In the genomic region with DNA sequence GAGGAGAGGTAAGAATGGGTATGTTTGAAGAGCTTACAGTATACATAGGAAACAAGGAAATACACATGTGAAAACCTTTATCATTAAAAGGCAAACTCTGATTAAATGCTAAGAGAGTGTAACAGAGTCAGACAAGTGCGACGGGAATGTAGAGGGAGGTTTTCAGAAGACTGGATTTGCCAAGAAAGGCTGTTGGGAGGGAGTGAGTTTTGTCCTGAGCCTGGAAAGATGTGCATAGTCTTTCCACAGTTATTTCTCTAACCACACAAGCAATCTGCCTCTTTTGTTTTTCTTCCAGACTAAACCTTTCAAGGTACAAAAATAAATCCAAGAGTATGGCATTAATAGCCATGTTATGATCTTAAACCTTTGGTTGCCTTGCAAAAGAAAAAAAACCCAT, we compare ENCODE assay signal across 18 cellular contexts.
DNase-seq lines count a peak whose midpoint lies in the region; ATAC-seq, FAIRE-seq and TF ChIP-seq lines count a peak whose summit lies in the region.
"Had no signal": no experiment of that assay in that cellular context is flagged by ENCODE, and none has a peak within 500 bp of the region (broad histone marks: within the 10 kb centered on the region; RNA-seq: fewer than 3 reads in every experiment).

No MANE protein-coding gene starts in this region.

- H4K20me1 ChIP-seq in astrocyte (ENCODE audit: insufficient read depth, low read length): no peaks in the 10 kb centered on the region
- H4K20me1 ChIP-seq: BLaER1 had no signal

- no peak overlapping the region for H3K4me3 Mint-ChIP-seq in astrocyte (ENCODE audit: unreplicated experiment)
- H3K4me3 Mint-ChIP-seq: CD14-positive monocyte; CD4-positive, alpha-beta memory T cell had no signal

- peaks cover 15% of the 10 kb centered on the region for H3K4me1 ChIP-seq in astrocyte (ENCODE audit: insufficient read depth, low read length)
- H3K4me1 ChIP-seq in sigmoid colon: no peaks in the 10 kb centered on the region
- H3K4me1 ChIP-seq: BLaER1 had no signal

- H3K4me1 Mint-ChIP-seq in astrocyte (ENCODE audit: low read depth, unreplicated experiment): peaks cover 13% of the 10 kb centered on the region
- H3K4me1 Mint-ChIP-seq: CD14-positive monocyte; CD4-positive, alpha-beta memory T cell had no signal

- no peaks in the 10 kb centered on the region for H3K79me2 ChIP-seq in astrocyte (ENCODE audit: insufficient read depth, low read length)

- no peaks in the 10 kb centered on the region for H3K36me3 ChIP-seq in astrocyte (ENCODE audit: insufficient read depth, low read length)
- no peaks in the 10 kb centered on the region for H3K36me3 ChIP-seq in sigmoid colon
- H3K36me3 ChIP-seq: BLaER1, HAP-1 had no signal

- no peak for ATAC-seq in HG03571 (IDR thresholded peaks at IDR 0.05; ENCODE audit: unreplicated experiment)
- ATAC-seq: GM12878 had no signal

- DNase-seq in AG10803 (ENCODE audit: low read depth): peak; percentile 53
- DNase-seq in AG20443 (ENCODE audit: low spot score): peak; percentile 32
- peak; percentile 42 for DNase-seq in astrocyte (ENCODE audit: low read depth)
- peak; percentile 18 for DNase-seq in renal cortical epithelial cell (ENCODE audit: low read depth)
- no peak for DNase-seq in sigmoid colon
- DNase-seq: ACHN; CD4-positive, alpha-beta memory T cell; DMS53; DND-41; EL had no signal

- no peaks in the 10 kb centered on the region for H3K9me3 ChIP-seq in astrocyte (ENCODE audit: insufficient read depth, low read depth, low read length)
- no peaks in the 10 kb centered on the region for H3K9me3 ChIP-seq in sigmoid colon
- H3K9me3 ChIP-seq: BLaER1, HAP-1 had no signal

- no peak for TF ChIP-seq EP300 in sigmoid colon (IDR thresholded peaks at IDR 0.05)

- no peak overlapping the region for H3K4me2 ChIP-seq in astrocyte (ENCODE audit: low read length)
- H3K4me2 ChIP-seq: BLaER1 had no signal

- H3K4me3 ChIP-seq in AG10803 (ENCODE audit: low read length): no peak overlapping the region
- no peak overlapping the region for H3K4me3 ChIP-seq in astrocyte (ENCODE audit: insufficient read depth, low read depth, low read length)
- H3K4me3 ChIP-seq in sigmoid colon: no peak overlapping the region
- H3K4me3 ChIP-seq: BLaER1, GM12878, GM23248, HAP-1 had no signal

- TF ChIP-seq POLR2A in sigmoid colon (IDR thresholded peaks at IDR 0.05): no peak

- H3K27me3 ChIP-seq in astrocyte (ENCODE audit: insufficient read depth, low read length) (no peaks in the 10 kb centered on the region), sigmoid colon (peaks cover 0 to 5% (median 0%) of the 10 kb centered on the region in 3 donors)
- H3K27me3 ChIP-seq: BLaER1 had no signal

- TF ChIP-seq CTCF in AG10803 (conservative IDR thresholded peaks at IDR 0.05; ENCODE audit: low read length) (no peak), astrocyte (IDR thresholded peaks at IDR 0.05; ENCODE audit: insufficient read depth, low read depth, low read length) (no peak), sigmoid colon (IDR thresholded peaks at IDR 0.05) (no peak)

- H3K9me3 Mint-ChIP-seq in astrocyte (ENCODE audit: unreplicated experiment): no peaks in the 10 kb centered on the region
- H3K9me3 Mint-ChIP-seq: CD14-positive monocyte; CD4-positive, alpha-beta memory T cell had no signal

- H3K36me3 Mint-ChIP-seq in astrocyte (ENCODE audit: low read depth, unreplicated experiment): no peaks in the 10 kb centered on the region
- H3K36me3 Mint-ChIP-seq: CD14-positive monocyte; CD4-positive, alpha-beta memory T cell had no signal

- H3K27ac ChIP-seq in astrocyte (ENCODE audit: low read depth, low read length) (no peak overlapping the region), sigmoid colon (no peak overlapping the region)
- H3K27ac ChIP-seq: BLaER1, GM23248 had no signal

- intact Hi-C loops in sigmoid colon (cut with DNase I): no loop called here

- H2AFZ ChIP-seq in astrocyte (ENCODE audit: low read depth, low read length): no peak overlapping the region
- H2AFZ ChIP-seq: GM23248 had no signal

- 71 to 80% methylated on average over 2 of the region's 2 CpGs for WGBS in sigmoid colon, 2 donors

- peaks cover 28% of the 10 kb centered on the region for H3K27me3 Mint-ChIP-seq in astrocyte (ENCODE audit: low read depth, unreplicated experiment)

- no peak overlapping the region for H3K9ac ChIP-seq in astrocyte (ENCODE audit: low read length)
- H3K9ac ChIP-seq: BLaER1, GM23248 had no signal

- H3K27ac Mint-ChIP-seq in astrocyte (ENCODE audit: unreplicated experiment): no peak overlapping the region
- H3K27ac Mint-ChIP-seq: CD14-positive monocyte had no signal

- no peak for FAIRE-seq in astrocyte (lab: Jason Lieb, UNC)
- FAIRE-seq: A204.1, GM12878, GM19239 had no signal
